ENCODE assay signal across 1 cellular context in the genomic region with DNA sequence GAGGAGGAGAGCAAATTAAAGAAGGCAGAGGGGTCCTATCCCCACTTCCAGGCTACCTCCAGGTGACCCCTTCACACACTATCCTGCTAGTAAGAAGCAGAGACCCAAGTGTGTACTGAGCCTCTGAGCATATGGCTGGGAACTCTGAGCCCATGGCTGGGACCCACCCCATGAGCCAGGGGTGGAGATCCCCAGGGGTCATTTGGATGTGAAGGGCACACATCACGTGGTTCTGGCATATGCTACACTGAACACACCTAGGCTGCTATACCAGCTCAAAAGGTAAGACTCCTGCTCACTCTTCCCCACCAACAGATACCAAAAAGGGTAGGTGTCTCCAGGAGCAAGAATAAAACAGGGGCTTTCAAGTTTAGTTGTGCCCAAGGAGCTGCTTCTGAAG.
TF ChIP-seq lines count a peak whose summit lies in the region.

No MANE protein-coding gene starts in this region.

TF ChIP-seq in HepG2, 621 proteins besides CTCF, POLR2A, EP300 and RAD21 (continued from another document):
- TF ChIP-seq USF2 (IDR thresholded peaks at IDR 0.05; ENCODE audit: low read depth, low read length): no peak
- TF ChIP-seq USF2 (CRISPR knock-in tag; IDR thresholded peaks at IDR 0.05; ENCODE audit: borderline replicate concordance): peak; percentile 55; the same call in 1 of the 2 replicates
- no peak for TF ChIP-seq ZNF709 (CRISPR knock-in tag; IDR thresholded peaks at IDR 0.05)
- no peak for TF ChIP-seq NR0B2 (CRISPR knock-in tag; IDR thresholded peaks at IDR 0.05)
- TF ChIP-seq HMG20A (CRISPR knock-in tag; IDR thresholded peaks at IDR 0.05; ENCODE audit: borderline replicate concordance): no peak
- TF ChIP-seq NR2F6 (IDR thresholded peaks at IDR 0.05): no peak
- no peak for TF ChIP-seq NR2F6 (CRISPR knock-in tag; IDR thresholded peaks at IDR 0.05)
- TF ChIP-seq ZBTB38 (CRISPR knock-in tag; IDR thresholded peaks at IDR 0.05): no peak
- no peak for TF ChIP-seq SP1 (IDR thresholded peaks at IDR 0.05)
- TF ChIP-seq SP1 (CRISPR knock-in tag; IDR thresholded peaks at IDR 0.05): no peak
- TF ChIP-seq THAP11 (CRISPR knock-in tag; IDR thresholded peaks at IDR 0.05): no peak
- TF ChIP-seq RARA (CRISPR knock-in tag; IDR thresholded peaks at IDR 0.05): peak; percentile 62; the same call in 1 of the 2 replicates
- TF ChIP-seq MAFF (IDR thresholded peaks at IDR 0.05; ENCODE audit: low read depth, low read length): no peak
- TF ChIP-seq ZNF160 (CRISPR knock-in tag; IDR thresholded peaks at IDR 0.05): no peak
- TF ChIP-seq TEAD2 (CRISPR knock-in tag; IDR thresholded peaks at IDR 0.05): no peak
- TF ChIP-seq ATF7-NPFF (CRISPR knock-in tag; IDR thresholded peaks at IDR 0.05; ENCODE audit: low read depth): no peak
- TF ChIP-seq ELF3 (CRISPR knock-in tag; IDR thresholded peaks at IDR 0.05): 0 out of 2 replicates have a peak, but pooled peaks have one; percentile 2
- TF ChIP-seq CHD4 (IDR thresholded peaks at IDR 0.05; ENCODE audit: borderline replicate concordance, low read length): no peak
- TF ChIP-seq ZSCAN9 (CRISPR knock-in tag; IDR thresholded peaks at IDR 0.05; ENCODE audit: borderline replicate concordance): 0 out of 2 replicates have a peak, but pooled peaks have one; percentile 11
- TF ChIP-seq BCLAF1 (IDR thresholded peaks at IDR 0.05): no peak
- TF ChIP-seq HNF4A (CRISPR knock-in tag; IDR thresholded peaks at IDR 0.05): peak; percentile 25; the same call in 1 of the 2 replicates
- 0 out of 2 replicates have a peak, but pooled peaks have one; percentile 13 for TF ChIP-seq SP5 (CRISPR knock-in tag; IDR thresholded peaks at IDR 0.05; ENCODE audit: borderline replicate concordance, low read depth)
